In genomic region chr15:75109731-75110130, GRCh38 we compare ENCODE assay signal across 19 cellular contexts.
DNase-seq lines count a peak whose midpoint lies in the region; ATAC-seq and TF ChIP-seq lines count a peak whose summit lies in the region.
"Had no signal": no experiment of that assay in that cellular context is flagged by ENCODE, and none has a peak within 500 bp of the region (broad histone marks: within the 10 kb centered on the region; RNA-seq: fewer than 3 reads in every experiment).

No MANE protein-coding gene starts in this region.

- H3K27me3 ChIP-seq in AG04450 (ENCODE audit: control insufficient read depth, insufficient read depth, low read length): peaks cover 7% of the 10 kb centered on the region
- H3K27me3 ChIP-seq: tibial artery had no signal

- peaks cover 13 to 20% (median 18%) of the 10 kb centered on the region in 7 donors for H3K9me3 Mint-ChIP-seq in CD14-positive monocyte
- H3K9me3 Mint-ChIP-seq in effector memory CD8-positive, alpha-beta T cell: no peaks in the 10 kb centered on the region

- POLR2A ChIA-PET in AG04450 (lab: Yijun Ruan, JAX): no interaction called here

- ATAC-seq in effector memory CD8-positive, alpha-beta T cell (replicated peaks): no peak
- ATAC-seq in GM21825 (IDR thresholded peaks at IDR 0.05; ENCODE audit: unreplicated experiment): no peak
- no peak for ATAC-seq in HG03135 (IDR thresholded peaks at IDR 0.05; ENCODE audit: unreplicated experiment)
- ATAC-seq: GM23338, left lobe of liver, PC-3 had no signal

- TF ChIP-seq CTCF in AG04450 (IDR thresholded peaks at IDR 0.05; ENCODE audit: low read depth, low read length) (no peak), CD14-positive monocyte (IDR thresholded peaks at IDR 0.05) (no peak), NB4 (IDR thresholded peaks at IDR 0.05; ENCODE audit: low read depth, low read length) (no peak)

- peak overlapping the region; percentile 11 for H3K27ac ChIP-seq in AG04450 (ENCODE audit: low read depth, low read length)
- H3K27ac ChIP-seq: coronary artery, tibial artery had no signal

- no peak for TF ChIP-seq POLR2A in NB4 (IDR thresholded peaks at IDR 0.05; ENCODE audit: extremely low read depth, insufficient read length)

- intact Hi-C loops in CD14-positive monocyte (cut with micrococcal nuclease): loop anchor here (2.0 to 5.0 kb wide), 6 partner anchors 15 to 93 kb away; partner anchors contain the start of gene C15orf39 (in 2 of the 2)

- H3K36me3 Mint-ChIP-seq in CD14-positive monocyte: peaks cover 14 to 15% of the 10 kb centered on the region in 2 donors
- peaks cover 2% of the 10 kb centered on the region for H3K36me3 Mint-ChIP-seq in effector memory CD8-positive, alpha-beta T cell (ENCODE audit: insufficient read depth)

- H3K27me3 Mint-ChIP-seq in CD14-positive monocyte (ENCODE audit: low read depth in 3 of 3): peaks cover 0 to 7% (median 0%) of the 10 kb centered on the region in 3 donors
- no peaks in the 10 kb centered on the region for H3K27me3 Mint-ChIP-seq in effector memory CD8-positive, alpha-beta T cell

- CTCF ChIA-PET in AG04450 (lab: Charles Lee): no interaction called here

- peak overlapping the region; percentile 79 to 99 (median 95) for H3K27ac Mint-ChIP-seq in CD14-positive monocyte
- peak overlapping the region; percentile 56 to 91 for H3K27ac Mint-ChIP-seq in effector memory CD8-positive, alpha-beta T cell
- H3K27ac Mint-ChIP-seq: GM23338, mesothelial cell of epicardium, nephron had no signal

- H3K4me3 Mint-ChIP-seq in CD14-positive monocyte: peak overlapping the region in 1 of 2 donors; percentile 20
- H3K4me3 Mint-ChIP-seq in effector memory CD8-positive, alpha-beta T cell: peak overlapping the region; percentile 65 to 74
- H3K4me3 Mint-ChIP-seq: GM23338, mesothelial cell of epicardium, nephron had no signal

- peaks cover 5% of the 10 kb centered on the region for H3K9me3 ChIP-seq in AG04450 (ENCODE audit: control insufficient read depth, insufficient read depth, low read length)
- H3K9me3 ChIP-seq: tibial artery had no signal

- no peak overlapping the region for H3K4me3 ChIP-seq in AG04450 (ENCODE audit: low read depth, low read length)
- H3K4me3 ChIP-seq in NB4 (ENCODE audit: low read depth, low read length): no peak overlapping the region
- H3K4me3 ChIP-seq: coronary artery, GM23338, tibial artery had no signal

- H3K4me1 Mint-ChIP-seq in CD14-positive monocyte: peaks cover 91% of the 10 kb centered on the region
- peaks cover 31 to 42% of the 10 kb centered on the region in 2 donors for H3K4me1 Mint-ChIP-seq in effector memory CD8-positive, alpha-beta T cell (ENCODE audit: low read depth in 2 of 2)
- H3K4me1 Mint-ChIP-seq: GM23338 had no signal

- DNase-seq in AG04450 (ENCODE audit: low read depth, low spot score) (no peak), CD14-positive monocyte (ENCODE audit: low spot score) (no peak), NB4 (ENCODE audit: low read depth) (peak; percentile 67), NCI-H1048 (lab: John Stamatoyannopoulos, UW) (no peak), foreskin melanocyte (no peak)
- no peak for DNase-seq in effector memory CD8-positive, alpha-beta T cell
- DNase-seq: NCI-H1930; NCI-H446; PC-3; SIG-M5; stimulated activated naive CD4-positive, alpha-beta T cell; tibial artery had no signal
